Comparison of ENCODE assay signal across 1 cellular context in genomic region chr9:128642675-128643074, GRCh38.
TF ChIP-seq lines count a peak whose summit lies in the region.

No MANE protein-coding gene starts in this region.

TF ChIP-seq in A549, 52 proteins besides CTCF, POLR2A, EP300 and RAD21 (continued from another document):
- TF ChIP-seq ELK1 (IDR thresholded peaks at IDR 0.05; ENCODE audit: low read depth, low read length) (no peak), CEBPB (IDR thresholded peaks at IDR 0.05) (no peak), KDM1A (IDR thresholded peaks at IDR 0.05; ENCODE audit: low read depth) (no peak), JUNB (IDR thresholded peaks at IDR 0.05) (no peak), JUN (IDR thresholded peaks at IDR 0.05) (no peak), ZFP36 (IDR thresholded peaks at IDR 0.05; ENCODE audit: borderline replicate concordance, partially characterized antibody) (no peak), CHD4 (IDR thresholded peaks at IDR 0.05; ENCODE audit: borderline replicate concordance) (no peak), ZSCAN20 (CRISPR knock-in tag; IDR thresholded peaks at IDR 0.05) (no peak), CBX2 (IDR thresholded peaks at IDR 0.05; ENCODE audit: borderline replicate concordance, low read depth) (no peak), NR3C1 (IDR thresholded peaks at IDR 0.05) (no peak), MAZ (IDR thresholded peaks at IDR 0.05; ENCODE audit: borderline replicate concordance, low read depth, low read length) (no peak)
TF ChIP-seq in A549: peak in this region for 0.
